26 cellular contexts compared by ENCODE assay signal in genomic region chr12:70236990-70237389, GRCh38.
"Had no signal": no experiment of that assay in that cellular context is flagged by ENCODE, and none has a peak within 500 bp of the region (broad histone marks: within the 10 kb centered on the region; RNA-seq: fewer than 3 reads in every experiment).

No MANE protein-coding gene starts in this region.

- H3K27ac ChIP-seq: ascending aorta, coronary artery, gastroesophageal sphincter, hepatocyte, tibial nerve had no signal

- ATAC-seq: effector memory CD8-positive, alpha-beta T cell; gastroesophageal sphincter; right cardiac atrium had no signal

- H3K9me3 Mint-ChIP-seq: activated CD4-positive, alpha-beta memory T cell treated with anti-CD3 and anti-CD28 coated beads, Interleukin-2, amount 10 ng/mL, durations not matched to agents 7 days and 5 days; activated naive CD8-positive, alpha-beta T cell treated with anti-CD3 and anti-CD28 coated beads, Interleukin-2, amount 10 ng/mL, durations not matched to agents 7 days and 5 days; effector memory CD8-positive, alpha-beta T cell; immature natural killer cell had no signal

- H3K4me3 ChIP-seq: ascending aorta, coronary artery, gastroesophageal sphincter, hepatocyte, lung, tibial nerve had no signal

- H3K27me3 ChIP-seq: ascending aorta, gastroesophageal sphincter, hepatocyte, tibial nerve had no signal

- H3K9me3 ChIP-seq: ascending aorta, gastroesophageal sphincter, tibial nerve had no signal

- H3K27me3 Mint-ChIP-seq: activated CD4-positive, alpha-beta memory T cell treated with anti-CD3 and anti-CD28 coated beads, Interleukin-2, amount 10 ng/mL, durations not matched to agents 7 days and 5 days; activated CD4-positive, alpha-beta T cell treated with anti-CD3 and anti-CD28 coated beads, Interleukin-2, amount 10 ng/mL, durations not matched to agents 7 days and 5 days; activated naive CD4-positive, alpha-beta T cell treated with anti-CD3 and anti-CD28 coated beads, Interleukin-2, amount 10 ng/mL, durations not matched to agents 7 days and 5 days; activated naive CD8-positive, alpha-beta T cell treated with anti-CD3 and anti-CD28 coated beads, Interleukin-2, amount 10 ng/mL, durations not matched to agents 7 days and 5 days; activated T-cell treated with anti-CD3 and anti-CD28 coated beads, Interleukin-2, amount 50 U/mL, for 24 hours; effector memory CD8-positive, alpha-beta T cell had no signal

- H3K4me3 Mint-ChIP-seq: activated CD4-positive, alpha-beta memory T cell treated with anti-CD3 and anti-CD28 coated beads, Interleukin-2, amount 10 ng/mL, durations not matched to agents 7 days and 5 days; activated CD4-positive, alpha-beta T cell treated with anti-CD3 and anti-CD28 coated beads, Interleukin-2, amount 10 ng/mL, durations not matched to agents 7 days and 5 days; activated naive CD4-positive, alpha-beta T cell treated with anti-CD3 and anti-CD28 coated beads, Interleukin-2, amount 10 ng/mL, durations not matched to agents 7 days and 5 days; activated naive CD8-positive, alpha-beta T cell treated with anti-CD3 and anti-CD28 coated beads, Interleukin-2, amount 10 ng/mL, durations not matched to agents 7 days and 5 days; activated T-cell treated with anti-CD3 and anti-CD28 coated beads, Interleukin-2, amount 50 U/mL, for 24 hours; brain; effector memory CD8-positive, alpha-beta T cell; immature natural killer cell; nephron; T-helper 1 cell treated with Interleukin-12 subunit alpha and Interleukin-12 subunit beta and Interleukin-4 antibody, amounts not matched to agents 30 μg/mL and 1 μg/mL, for 36 hours had no signal

- DNase-seq: activated CD4-positive, alpha-beta memory T cell treated with anti-CD3 and anti-CD28 coated beads, Interleukin-2, amount 10 ng/mL, durations not matched to agents 7 days and 5 days; activated CD4-positive, alpha-beta T cell treated with anti-CD3 and anti-CD28 coated beads for 1 hour; activated CD4-positive, alpha-beta T cell treated with anti-CD3 and anti-CD28 coated beads, Interleukin-2, amount 10 ng/mL, durations not matched to agents 7 days and 5 days; activated CD8-positive, alpha-beta memory T cell treated with anti-CD3 and anti-CD28 coated beads, Interleukin-2, amount 50 U/mL, for 48 hours; activated gamma-delta T cell; activated naive CD4-positive, alpha-beta T cell treated with anti-CD3 and anti-CD28 coated beads, Interleukin-2, amount 10 ng/mL, durations not matched to agents 7 days and 5 days; activated naive CD8-positive, alpha-beta T cell treated with anti-CD3 and anti-CD28 coated beads, Interleukin-2, amount 10 ng/mL, durations not matched to agents 7 days and 5 days; activated T-cell treated with anti-CD3 and anti-CD28 coated beads, Interleukin-2, amount 50 U/mL, for 24 hours; effector memory CD8-positive, alpha-beta T cell; immature natural killer cell; kidney; occipital lobe; right cardiac atrium; stimulated activated CD4-positive, alpha-beta T cell treated with anti-CD3 and anti-CD28 coated beads, Interleukin-2, amount 100 ng/mL, for 48 hours; stimulated activated naive CD4-positive, alpha-beta T cell treated with Interleukin-2 at 50 U/mL for 16 hours; T-helper 9 cell had no signal

- FAIRE-seq: endothelial cell of umbilical vein, kidney had no signal

- H3K27ac Mint-ChIP-seq: activated CD4-positive, alpha-beta memory T cell treated with anti-CD3 and anti-CD28 coated beads, Interleukin-2, amount 10 ng/mL, durations not matched to agents 7 days and 5 days; activated CD4-positive, alpha-beta T cell treated with anti-CD3 and anti-CD28 coated beads, Interleukin-2, amount 10 ng/mL, durations not matched to agents 7 days and 5 days; activated naive CD4-positive, alpha-beta T cell treated with anti-CD3 and anti-CD28 coated beads, Interleukin-2, amount 10 ng/mL, durations not matched to agents 7 days and 5 days; activated naive CD8-positive, alpha-beta T cell treated with anti-CD3 and anti-CD28 coated beads, Interleukin-2, amount 10 ng/mL, durations not matched to agents 7 days and 5 days; activated T-cell treated with anti-CD3 and anti-CD28 coated beads, Interleukin-2, amount 50 U/mL, for 24 hours; brain; effector memory CD8-positive, alpha-beta T cell; T-helper 1 cell treated with Interleukin-12 subunit alpha and Interleukin-12 subunit beta and Interleukin-4 antibody, amounts not matched to agents 30 μg/mL and 1 μg/mL, for 36 hours had no signal
